ENCODE assay signal across 21 cellular contexts in the genomic region with DNA sequence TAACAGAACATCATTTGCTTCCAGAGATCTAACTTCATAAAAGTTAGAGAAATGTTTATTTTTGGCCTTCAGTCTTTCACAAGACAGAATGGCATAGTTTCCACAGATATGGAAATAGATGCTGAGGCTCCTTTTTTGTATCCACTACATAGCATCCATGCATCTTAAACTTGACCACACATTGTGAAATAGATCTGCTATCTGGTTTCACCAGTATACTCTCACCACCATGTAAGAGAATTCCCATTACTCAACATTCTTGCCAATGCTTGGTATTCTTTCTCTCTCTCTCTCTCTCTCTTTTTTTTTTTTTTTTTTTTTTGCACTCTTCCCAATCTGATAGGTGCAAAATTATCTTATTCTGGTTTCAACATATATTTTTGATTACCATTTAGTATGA.
"Had no signal": no experiment of that assay in that cellular context is flagged by ENCODE, and none has a peak within 500 bp of the region (broad histone marks: within the 10 kb centered on the region; RNA-seq: fewer than 3 reads in every experiment).

No MANE protein-coding gene starts in this region.

- DNase-seq: activated CD4-positive, alpha-beta T cell treated with anti-CD3 and anti-CD28 coated beads, Interleukin-2, amount 50 U/mL, for 4 hours; activated T-cell treated with anti-CD3 and anti-CD28 coated beads for 4 hours; amygdala; body of pancreas; central memory CD4-positive, alpha-beta T cell; dorsolateral prefrontal cortex; mesenchymal stem cell; naive B cell; right cardiac atrium; small intestine; stimulated activated CD4-positive, alpha-beta T cell treated with anti-CD3 and anti-CD28 coated beads, Interleukin-15, amount 100 ng/mL, for 24 hours; stimulated activated CD4-positive, alpha-beta T cell treated with anti-CD3 and anti-CD28 coated beads, Interleukin-2, amount 100 ng/mL, for 48 hours; stimulated activated naive CD8-positive, alpha-beta T cell treated with anti-CD3 and anti-CD28 coated beads, Interleukin-15, amount 100 ng/mL, for 72 hours; T-helper 2 cell; transverse colon; uterus; WERI-Rb-1 had no signal

- H3K27ac ChIP-seq: body of pancreas, dorsolateral prefrontal cortex, neural progenitor cell, prostate gland, suprapubic skin, uterus, WERI-Rb-1 had no signal

- ATAC-seq: body of pancreas; right cardiac atrium; stimulated activated naive CD8-positive, alpha-beta T cell treated with anti-CD3 and anti-CD28 coated beads, Interleukin-15, amount 100 ng/mL, for 72 hours had no signal

- H3K4me3 ChIP-seq: body of pancreas, dorsolateral prefrontal cortex, mucosa of descending colon, neural progenitor cell, prostate gland, suprapubic skin, transverse colon, uterus had no signal
